ENCODE assay signal across 14 cellular contexts in the genomic region with DNA sequence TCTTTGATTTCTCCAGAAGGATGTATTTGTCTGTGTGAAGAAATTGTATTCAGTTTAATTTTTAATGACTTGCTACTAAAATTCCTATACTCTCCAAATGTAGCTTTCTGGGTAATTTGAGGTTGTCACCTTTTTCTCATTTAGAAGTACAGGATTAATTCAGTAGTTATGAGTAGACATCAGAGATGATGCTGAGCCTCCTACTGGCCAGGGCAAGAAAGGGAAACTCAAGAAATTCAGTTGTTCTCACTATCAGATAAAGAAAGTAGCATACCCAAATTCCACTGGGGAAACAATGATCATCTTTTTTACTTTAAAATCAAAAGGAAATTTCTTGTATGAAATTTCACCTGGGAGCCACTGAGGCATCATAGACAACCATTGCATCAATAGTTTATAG.
DNase-seq lines count a peak whose midpoint lies in the region; ATAC-seq and TF ChIP-seq lines count a peak whose summit lies in the region.
"Had no signal": no experiment of that assay in that cellular context is flagged by ENCODE, and none has a peak within 500 bp of the region (broad histone marks: within the 10 kb centered on the region; RNA-seq: fewer than 3 reads in every experiment).

No MANE protein-coding gene starts in this region.

- H4K20me1 ChIP-seq in mammary epithelial cell (ENCODE audit: insufficient read depth, low read length), result no peaks in the 10 kb centered on the region

- TF ChIP-seq CTCF in cardiac muscle cell (IDR thresholded peaks at IDR 0.05; ENCODE audit: low read depth, low read length), result peak; percentile 8
- no peak for TF ChIP-seq CTCF in heart left ventricle (IDR thresholded peaks at IDR 0.05)
- TF ChIP-seq CTCF in mammary epithelial cell (conservative IDR thresholded peaks at IDR 0.05 in 1 of 2, IDR thresholded peaks at IDR 0.05 in 1 of 2; ENCODE audit: extremely low read depth in 1 of 2, insufficient read depth in 1 of 2, low read depth in 1 of 2, low read length in 2 of 2), result peak; percentile 38 to 55

- in situ Hi-C loops in mammary epithelial cell (cut with MboI; ENCODE audit: low sequenced_read_pairs in 2 of 2), result no loop called here

- H3K79me2 ChIP-seq in mammary epithelial cell (ENCODE audit: insufficient read depth, low read length), result no peaks in the 10 kb centered on the region

- H3K36me3 ChIP-seq in cardiac muscle cell (no peaks in the 10 kb centered on the region), heart left ventricle (no peaks in the 10 kb centered on the region), mammary epithelial cell (ENCODE audit: insufficient read depth, low read length) (no peaks in the 10 kb centered on the region)
- H3K36me3 ChIP-seq: uterus had no signal

- CTCF ChIA-PET in mammary epithelial cell (lab: Charles Lee; ENCODE audit: low non-redundant PET), result no interaction called here

- no peaks in the 10 kb centered on the region for H3K9me3 ChIP-seq in cardiac muscle cell (ENCODE audit: low read depth)
- H3K9me3 ChIP-seq in heart left ventricle, result peaks cover 0 to 27% (median 9%) of the 10 kb centered on the region in 12 donors
- peaks cover 3% of the 10 kb centered on the region for H3K9me3 ChIP-seq in mammary epithelial cell (replicated peaks; ENCODE audit: insufficient read depth, low read length)
- H3K9me3 ChIP-seq: uterus had no signal

- intact Hi-C loops in heart left ventricle (cut with DNase I), result loop anchor here in 1 of 10 donors (10.0 kb wide), 1 partner anchor 117 kb away; no protein-coding TSS in a partner anchor
- intact Hi-C loops in mammary epithelial cell (cut with micrococcal nuclease), result loop anchor here (1.0 to 10.0 kb wide), 4 partner anchors 233 to 944 kb away; no protein-coding TSS in a partner anchor

- no TSS peak for BruUV-seq in mammary epithelial cell (replicated peaks; lab: Mats Ljungman, UMichigan)

- H3K4me3 ChIP-seq in cardiac muscle cell (no peak overlapping the region), heart left ventricle (no peak overlapping the region), mammary epithelial cell (replicated peaks in 1 of 3; ENCODE audit: insufficient read depth in 1 of 3, low read depth in 2 of 3, low read length in 3 of 3) (no peak overlapping the region)
- H3K4me3 ChIP-seq: uterus had no signal

- ATAC-seq in heart left ventricle, result no peak

- no peak overlapping the region for H3K9ac ChIP-seq in mammary epithelial cell (ENCODE audit: insufficient read depth, low read length)

- dilution Hi-C loops in mammary epithelial cell (cut with HindIII; ENCODE audit: low sequenced_read_pairs), result no loop called here

- no peak overlapping the region for H2AFZ ChIP-seq in mammary epithelial cell (ENCODE audit: low read depth, low read length)

- H3K4me1 ChIP-seq in cardiac muscle cell (ENCODE audit: low read depth) (no peaks in the 10 kb centered on the region), heart left ventricle (no peaks in the 10 kb centered on the region), mammary epithelial cell (ENCODE audit: insufficient read depth, low read length) (no peaks in the 10 kb centered on the region)
- H3K4me1 ChIP-seq: uterus had no signal

- no peak overlapping the region for H3K4me2 ChIP-seq in mammary epithelial cell (ENCODE audit: insufficient read depth, low read depth, low read length)

- DNase-seq in cardiac muscle cell (ENCODE audit: low read depth in 1 of 2, low spot score in 1 of 2), result no peak
- DNase-seq in heart left ventricle, result no peak
- peak; percentile 16 for DNase-seq in NAMALWA (ENCODE audit: low spot score)
- no peak for DNase-seq in mammary epithelial cell
- DNase-seq in DMS153 treated with DMSO at 0.1 percent for 48 hours (lab: John Stamatoyannopoulos, UW; ENCODE audit: unreplicated experiment), result no peak
- no peak for DNase-seq in stimulated activated CD4-positive, alpha-beta T cell treated with anti-CD3 and anti-CD28 coated beads, Interleukin-1b, Interleukin-23, amount 100 ng/mL, for 48 hours
- no peak for DNase-seq in NCI-H774 (lab: John Stamatoyannopoulos, UW)
- DNase-seq in NCI-H2107 (lab: John Stamatoyannopoulos, UW), result no peak
- DNase-seq: activated CD8-positive, alpha-beta memory T cell treated with anti-CD3 and anti-CD28 coated beads for 24 hours; activated gamma-delta T cell treated with Interleukin-2 at 50 U/mL for 16 hours; erythroblast; NCI-H2171; stimulated activated CD4-positive, alpha-beta T cell treated with anti-CD3 and anti-CD28 coated beads, Interleukin-2, amount 100 ng/mL, for 24 hours; uterus had no signal

- no peaks in the 10 kb centered on the region for H3K27me3 ChIP-seq in cardiac muscle cell
- H3K27me3 ChIP-seq in heart left ventricle, result no peaks in the 10 kb centered on the region
- H3K27me3 ChIP-seq in mammary epithelial cell (ENCODE audit: insufficient read depth, low read length), result no peaks in the 10 kb centered on the region
- H3K27me3 ChIP-seq: uterus had no signal

- H3K27ac ChIP-seq in cardiac muscle cell (no peak overlapping the region), heart left ventricle (no peak overlapping the region), mammary epithelial cell (ENCODE audit: insufficient read depth, low read depth, low read length) (no peak overlapping the region)
- H3K27ac ChIP-seq: uterus had no signal

- no peak for TF ChIP-seq POLR2A in heart left ventricle (IDR thresholded peaks at IDR 0.05)

Comparison
In these comparisons a context has a peak if more than half of its experiments do, and no peak if none do; other contexts are left out.
1. CTCF ChIP-seq: peak in cardiac muscle cell (single experiment) and mammary epithelial cell (2 of 2); none in heart left ventricle (0 of 12).